In the genomic region with DNA sequence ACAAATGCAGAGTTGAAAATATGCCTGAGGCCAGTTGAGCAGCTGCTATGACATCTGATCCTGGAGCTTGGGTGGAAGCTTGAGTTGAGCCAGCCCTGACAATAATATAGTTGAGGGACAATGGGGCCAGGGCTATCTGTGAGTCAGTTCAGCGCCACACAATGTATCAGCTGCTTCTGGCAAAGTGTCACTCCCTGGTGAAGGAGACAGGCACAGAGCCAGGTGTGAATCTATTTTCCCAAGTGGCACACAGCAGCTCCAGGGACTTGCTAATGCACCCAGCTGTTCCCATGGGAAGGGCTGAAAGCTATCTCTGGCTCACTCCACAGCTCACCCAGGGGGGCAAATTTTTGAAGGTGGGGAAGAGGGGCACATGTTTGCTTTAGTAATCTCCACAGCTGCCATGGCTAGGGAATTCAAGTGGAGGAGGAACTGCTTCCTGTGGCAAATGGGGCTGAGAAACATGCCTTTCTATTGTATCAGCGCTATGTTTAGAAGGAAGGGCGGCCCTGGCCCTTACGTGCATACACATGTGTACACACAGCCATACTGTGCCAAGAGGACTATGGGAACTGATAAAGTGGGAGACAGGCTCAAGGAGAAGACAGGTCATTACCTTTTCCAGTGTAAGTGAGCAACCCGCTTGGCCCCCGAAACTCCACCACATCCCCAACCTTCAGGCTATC, we compare ENCODE assay signal across 12 cellular contexts. TPM values are rescaled to one million over a fixed set of nuclear protein-coding genes. Genes with fewer than 3 reads are reported as not detected.
DNase-seq lines count a peak whose midpoint lies in the region; ATAC-seq and TF ChIP-seq lines count a peak whose summit lies in the region.
"Had no signal": no experiment of that assay in that cellular context is flagged by ENCODE, and none has a peak within 500 bp of the region (broad histone marks: within the 10 kb centered on the region; RNA-seq: fewer than 3 reads in every experiment).

No MANE protein-coding gene starts in this region.

- POLR2A ChIA-PET in CD4-positive, alpha-beta T cell (lab: Charles Lee) = no interaction called here

- peaks cover 40% of the 10 kb centered on the region for H3K36me3 Mint-ChIP-seq in CD4-positive, alpha-beta T cell (ENCODE audit: low read depth)
- H3K36me3 Mint-ChIP-seq in activated T-helper 17 cell treated with anti-CD3 and anti-CD28 coated beads, Interleukin-2, amount 50 U/mL, for 72 hours (ENCODE audit: low read depth) = peaks cover 36% of the 10 kb centered on the region
- H3K36me3 Mint-ChIP-seq in memory B cell = peaks cover 15% of the 10 kb centered on the region

- peak overlapping the region; percentile 74 for H3K4me3 Mint-ChIP-seq in CD4-positive, alpha-beta T cell
- peak overlapping the region; percentile 88 for H3K4me3 Mint-ChIP-seq in activated T-helper 17 cell treated with anti-CD3 and anti-CD28 coated beads, Interleukin-2, amount 50 U/mL, for 72 hours
- no peak overlapping the region for H3K4me3 Mint-ChIP-seq in memory B cell

- no peaks in the 10 kb centered on the region for H3K9me3 Mint-ChIP-seq in CD4-positive, alpha-beta T cell
- H3K9me3 Mint-ChIP-seq in activated T-helper 17 cell treated with anti-CD3 and anti-CD28 coated beads, Interleukin-2, amount 50 U/mL, for 72 hours = no peaks in the 10 kb centered on the region
- H3K9me3 Mint-ChIP-seq in memory B cell = no peaks in the 10 kb centered on the region

- no peaks in the 10 kb centered on the region for H3K27me3 Mint-ChIP-seq in CD4-positive, alpha-beta T cell
- H3K27me3 Mint-ChIP-seq in activated T-helper 17 cell treated with anti-CD3 and anti-CD28 coated beads, Interleukin-2, amount 50 U/mL, for 72 hours = no peaks in the 10 kb centered on the region
- no peaks in the 10 kb centered on the region for H3K27me3 Mint-ChIP-seq in memory B cell

- peaks cover 27% of the 10 kb centered on the region for H3K4me1 Mint-ChIP-seq in CD4-positive, alpha-beta T cell (ENCODE audit: low read depth)
- peaks cover 12% of the 10 kb centered on the region for H3K4me1 Mint-ChIP-seq in activated T-helper 17 cell treated with anti-CD3 and anti-CD28 coated beads, Interleukin-2, amount 50 U/mL, for 72 hours
- H3K4me1 Mint-ChIP-seq in memory B cell = peaks cover 19% of the 10 kb centered on the region

- no peak for DNase-seq in CD4-positive, alpha-beta T cell
- peak; percentile 98 for DNase-seq in NCI-H1105 treated with DMSO at 0.1 percent for 48 hours (lab: John Stamatoyannopoulos, UW)
- no peak for DNase-seq in memory B cell (ENCODE audit: low spot score in 2 of 2)
- DNase-seq in activated CD8-positive, alpha-beta memory T cell treated with anti-CD3 and anti-CD28 coated beads, Interleukin-2, amount 50 U/mL, for 4 hours = no peak
- DNase-seq in sciatic nerve (ENCODE audit: low spot score) = no peak
- DNase-seq: DND-41, GM23248, thyroid gland had no signal

- no peak for ATAC-seq in CD4-positive, alpha-beta T cell (ENCODE audit: poor library complexity)
- no peak for ATAC-seq in activated T-helper 17 cell treated with anti-CD3 and anti-CD28 coated beads, Interleukin-2, amount 50 U/mL, for 72 hours (replicated peaks)
- ATAC-seq in memory B cell (ENCODE audit: low read depth) (no peak), GM18502 (IDR thresholded peaks at IDR 0.05; ENCODE audit: poor library complexity, unreplicated experiment) (no peak), GM18907 (IDR thresholded peaks at IDR 0.05; ENCODE audit: unreplicated experiment) (no peak), sciatic nerve (no peak)

- CTCF ChIA-PET in CD4-positive, alpha-beta T cell (lab: Charles Lee) = no interaction called here

- H3K9me3 ChIP-seq in CD4-positive, alpha-beta T cell (ENCODE audit: control insufficient read depth, low read length) = no peaks in the 10 kb centered on the region
- H3K9me3 ChIP-seq: prostate gland, thyroid gland had no signal

- intact Hi-C loops in CD4-positive, alpha-beta T cell (cut with DNase I, micrococcal nuclease) = no loop called here
- intact Hi-C loops in sciatic nerve (cut with DNase I) = no loop called here

- peak overlapping the region; percentile 90 for H3K27ac Mint-ChIP-seq in CD4-positive, alpha-beta T cell
- H3K27ac Mint-ChIP-seq in activated T-helper 17 cell treated with anti-CD3 and anti-CD28 coated beads, Interleukin-2, amount 50 U/mL, for 72 hours = peak overlapping the region; percentile 78
- peak overlapping the region; percentile 76 for H3K27ac Mint-ChIP-seq in memory B cell

- H3K27me3 ChIP-seq in CD4-positive, alpha-beta T cell (ENCODE audit: control insufficient read depth, insufficient read depth, low read length) = no peaks in the 10 kb centered on the region
- H3K27me3 ChIP-seq: thyroid gland had no signal

- no peak overlapping the region for H3K27ac ChIP-seq in CD4-positive, alpha-beta T cell (ENCODE audit: low read depth, low read length)
- H3K27ac ChIP-seq: GM23248, prostate gland, thyroid gland had no signal

- TF ChIP-seq CTCF in CD4-positive, alpha-beta T cell (IDR thresholded peaks at IDR 0.05) = no peak

RNA-seq across cellular contexts. Expression of a gene that starts 2.2 kb away (rescaled TPM):
- 10 to 100 TPM; 42.1 to 47.4 TPM for total RNA-seq in CD4-positive, alpha-beta T cell
- total RNA-seq in activated T-helper 17 cell treated with anti-CD3 and anti-CD28 coated beads, Interleukin-2, amount 50 U/mL, for 72 hours = 10 to 100 TPM; 19.6 to 19.7 TPM
- 49.8 TPM for total RNA-seq in sciatic nerve

RNA-seq across cellular contexts. Expression of a gene that starts 6.8 kb away (rescaled TPM):
- total RNA-seq in CD4-positive, alpha-beta T cell = 10 to 100 TPM; 91.5 to 95.6 TPM
- 100 to 1,000 TPM in 1 of 2 donors, 10 to 100 TPM in 1; 71.0 to 102 TPM for total RNA-seq in activated T-helper 17 cell treated with anti-CD3 and anti-CD28 coated beads, Interleukin-2, amount 50 U/mL, for 72 hours
- 83.8 TPM for total RNA-seq in sciatic nerve

RNA-seq across cellular contexts. Expression of a gene that starts 37.9 kb away (rescaled TPM):
- total RNA-seq in CD4-positive, alpha-beta T cell = 10 to 100 TPM; 18.5 to 18.6 TPM
- total RNA-seq in activated T-helper 17 cell treated with anti-CD3 and anti-CD28 coated beads, Interleukin-2, amount 50 U/mL, for 72 hours = 10 to 100 TPM; 31.6 to 34.1 TPM
- 22.7 TPM for total RNA-seq in sciatic nerve

RNA-seq across cellular contexts. Expression of a gene that starts 42.3 kb away (rescaled TPM):
- total RNA-seq in CD4-positive, alpha-beta T cell = 100 to 1,000 TPM; 187 to 194 TPM
- total RNA-seq in activated T-helper 17 cell treated with anti-CD3 and anti-CD28 coated beads, Interleukin-2, amount 50 U/mL, for 72 hours = 10 to 100 TPM; 50.1 to 62.6 TPM
- 40.3 TPM for total RNA-seq in sciatic nerve
